ENCODE assay signal across 13 cellular contexts in genomic region chr15:80179025-80179759, GRCh38. TPM values are rescaled to one million over a fixed set of nuclear protein-coding genes. Genes with fewer than 3 reads are reported as not detected.
A peak's percentile ranks its signal among the peaks of the same experiment; 100 is the strongest.
DNase-seq lines count a peak whose midpoint lies in the region; ATAC-seq, FAIRE-seq and TF ChIP-seq lines count a peak whose summit lies in the region.
"Had no signal": no experiment of that assay in that cellular context is flagged by ENCODE, and none has a peak within 500 bp of the region (broad histone marks: within the 10 kb centered on the region; RNA-seq: fewer than 3 reads in every experiment).

No MANE protein-coding gene starts in this region.

- no peaks in the 10 kb centered on the region for H3K9me2 ChIP-seq in OCI-LY7 (ENCODE audit: insufficient read depth, low read length)

- H3K27ac Mint-ChIP-seq in MCF 10A (ENCODE audit: low read depth, unreplicated experiment) (peak overlapping the region; percentile 91), astrocyte (ENCODE audit: unreplicated experiment) (peak overlapping the region; percentile 63)
- H3K27ac Mint-ChIP-seq: activated naive CD8-positive, alpha-beta T cell treated with anti-CD3 and anti-CD28 coated beads, Interleukin-2, amount 10 ng/mL, durations not matched to agents 7 days and 5 days; IgD-negative memory B cell had no signal

- no peak for TF ChIP-seq POLR2A in breast epithelium (IDR thresholded peaks at IDR 0.05)

- POLR2A ChIA-PET in MCF 10A (lab: Yijun Ruan, JAX) (interaction anchor here (1.7 to 1.9 kb wide), 2 partner anchors 25 to 119 kb away, joined by 6 to 7 read pairs; no protein-coding TSS in a partner anchor), OCI-LY7 (lab: Charles Lee) (no interaction called here)

- H3K4me3 Mint-ChIP-seq in MCF 10A (ENCODE audit: unreplicated experiment) (peak overlapping the region; percentile 20), astrocyte (ENCODE audit: unreplicated experiment) (no peak overlapping the region)
- H3K4me3 Mint-ChIP-seq: activated naive CD8-positive, alpha-beta T cell treated with anti-CD3 and anti-CD28 coated beads, Interleukin-2, amount 10 ng/mL, durations not matched to agents 7 days and 5 days; CD14-positive monocyte; IgD-negative memory B cell had no signal

- H3K4me1 ChIP-seq in breast epithelium, result peaks cover 0 to 8% of the 10 kb centered on the region in 2 donors
- peaks cover 22% of the 10 kb centered on the region for H3K4me1 ChIP-seq in astrocyte (ENCODE audit: insufficient read depth, low read length)
- H3K4me1 ChIP-seq in OCI-LY7 (ENCODE audit: insufficient read depth, low read length, poor library complexity, severe bottlenecking), result no peaks in the 10 kb centered on the region
- H3K4me1 ChIP-seq: parathyroid adenoma had no signal

- peak overlapping the region; percentile 20 for H3K9ac ChIP-seq in astrocyte (ENCODE audit: low read length)
- H3K9ac ChIP-seq: parathyroid adenoma had no signal

- no peak overlapping the region for H3K27ac ChIP-seq in breast epithelium
- H3K27ac ChIP-seq in astrocyte (ENCODE audit: low read depth, low read length), result peak overlapping the region; percentile 60
- H3K27ac ChIP-seq in OCI-LY7 (ENCODE audit: low read depth, low read length, poor library complexity, severe bottlenecking), result no peak overlapping the region
- H3K27ac ChIP-seq: parathyroid adenoma had no signal

- peak; percentile 86 for DNase-seq in MCF 10A (ENCODE audit: unreplicated experiment)
- DNase-seq in breast epithelium (ENCODE audit: low spot score in 2 of 2), result no peak
- DNase-seq in astrocyte (ENCODE audit: low read depth), result peak; percentile 93
- no peak for DNase-seq in OCI-LY7 (ENCODE audit: low spot score)
- no peak for DNase-seq in NCI-H510A treated with DMSO at 0.1 percent for 48 hours (lab: John Stamatoyannopoulos, UW)
- DNase-seq: activated naive CD8-positive, alpha-beta T cell treated with anti-CD3 and anti-CD28 coated beads, Interleukin-2, amount 10 ng/mL, durations not matched to agents 7 days and 5 days; NCI-H524 treated with DMSO at 0.1 percent for 48 hours had no signal

- no peak overlapping the region for H3K4me3 ChIP-seq in breast epithelium
- no peak overlapping the region for H3K4me3 ChIP-seq in astrocyte (ENCODE audit: insufficient read depth, low read depth, low read length)
- H3K4me3 ChIP-seq in OCI-LY7 (ENCODE audit: low read depth, low read length, poor library complexity, severe bottlenecking), result no peak overlapping the region

- H4K20me1 ChIP-seq in astrocyte (ENCODE audit: insufficient read depth, low read length) (no peaks in the 10 kb centered on the region), OCI-LY7 (ENCODE audit: insufficient read depth, low read length) (no peaks in the 10 kb centered on the region)

- intact Hi-C loops in MCF 10A (cut with micrococcal nuclease), result loop anchor here (10.0 kb wide), 1 partner anchor 136 kb away; no protein-coding TSS in a partner anchor
- intact Hi-C loops in breast epithelium (cut with DNase I; ENCODE audit: low total_unique reads), result no loop called here
- intact Hi-C loops in OCI-LY7 (cut with micrococcal nuclease; ENCODE audit: unreplicated experiment), result no loop called here

- FAIRE-seq in astrocyte (lab: Jason Lieb, UNC), result peak; percentile 99
- peak; percentile 91 for FAIRE-seq in islet of Langerhans (lab: Jason Lieb, UNC)

- CTCF ChIA-PET in MCF 10A (lab: Yijun Ruan, JAX) (interaction anchor here (1.1 to 1.3 kb wide), 2 partner anchors 119 to 798 kb away, joined by 3 read pairs; no protein-coding TSS in a partner anchor), OCI-LY7 (lab: Charles Lee; ENCODE audit: unreplicated experiment) (no interaction called here)

- H3K27me3 Mint-ChIP-seq in MCF 10A (ENCODE audit: insufficient read depth, unreplicated experiment) (no peaks in the 10 kb centered on the region), astrocyte (ENCODE audit: low read depth, unreplicated experiment) (no peaks in the 10 kb centered on the region)
- H3K27me3 Mint-ChIP-seq: activated naive CD8-positive, alpha-beta T cell treated with anti-CD3 and anti-CD28 coated beads, Interleukin-2, amount 10 ng/mL, durations not matched to agents 7 days and 5 days; IgD-negative memory B cell had no signal

- BruUV-seq in MCF 10A (replicated peaks; lab: Mats Ljungman, UMichigan), result no TSS peak
- BruUV-seq in OCI-LY7 (replicated peaks; lab: Mats Ljungman, UMichigan), result no TSS peak

- H3K9me3 Mint-ChIP-seq in MCF 10A (ENCODE audit: unreplicated experiment) (no peaks in the 10 kb centered on the region), astrocyte (ENCODE audit: unreplicated experiment) (peaks cover 5% of the 10 kb centered on the region)
- H3K9me3 Mint-ChIP-seq: activated naive CD8-positive, alpha-beta T cell treated with anti-CD3 and anti-CD28 coated beads, Interleukin-2, amount 10 ng/mL, durations not matched to agents 7 days and 5 days; CD14-positive monocyte; IgD-negative memory B cell had no signal

- TF ChIP-seq CTCF in MCF 10A (IDR thresholded peaks at IDR 0.05; ENCODE audit: unreplicated experiment) (no peak), breast epithelium (IDR thresholded peaks at IDR 0.05) (no peak), astrocyte (IDR thresholded peaks at IDR 0.05; ENCODE audit: insufficient read depth, low read depth, low read length) (no peak), OCI-LY7 (conservative IDR thresholded peaks at IDR 0.05; ENCODE audit: low read length) (no peak)

- H2AFZ ChIP-seq in astrocyte (ENCODE audit: low read depth, low read length) (peak overlapping the region; percentile 16), OCI-LY7 (ENCODE audit: low read length) (no peak overlapping the region)
- H2AFZ ChIP-seq: parathyroid adenoma had no signal

- H3K9me3 ChIP-seq in breast epithelium, result no peaks in the 10 kb centered on the region
- H3K9me3 ChIP-seq in astrocyte (ENCODE audit: insufficient read depth, low read depth, low read length), result no peaks in the 10 kb centered on the region
- H3K9me3 ChIP-seq in OCI-LY7 (ENCODE audit: low read length), result no peaks in the 10 kb centered on the region

- peaks cover 19% of the 10 kb centered on the region for H3K36me3 Mint-ChIP-seq in MCF 10A (ENCODE audit: insufficient read depth, unreplicated experiment)
- H3K36me3 Mint-ChIP-seq in astrocyte (ENCODE audit: low read depth, unreplicated experiment), result peaks cover 48% of the 10 kb centered on the region

- H3K4me2 ChIP-seq in astrocyte (ENCODE audit: low read length), result peak overlapping the region; percentile 70
- no peak overlapping the region for H3K4me2 ChIP-seq in OCI-LY7 (ENCODE audit: low read length)

- H3K27me3 ChIP-seq in breast epithelium (no peaks in the 10 kb centered on the region), astrocyte (ENCODE audit: insufficient read depth, low read length) (no peaks in the 10 kb centered on the region)

- peaks cover 39% of the 10 kb centered on the region for H3K4me1 Mint-ChIP-seq in MCF 10A (ENCODE audit: insufficient read depth, unreplicated experiment)
- peaks cover 9% of the 10 kb centered on the region for H3K4me1 Mint-ChIP-seq in astrocyte (ENCODE audit: low read depth, unreplicated experiment)
- H3K4me1 Mint-ChIP-seq: activated naive CD8-positive, alpha-beta T cell treated with anti-CD3 and anti-CD28 coated beads, Interleukin-2, amount 10 ng/mL, durations not matched to agents 7 days and 5 days; IgD-negative memory B cell had no signal

- H3K79me2 ChIP-seq in astrocyte (ENCODE audit: insufficient read depth, low read length), result no peaks in the 10 kb centered on the region
- no peaks in the 10 kb centered on the region for H3K79me2 ChIP-seq in OCI-LY7 (ENCODE audit: insufficient read depth, low read depth, low read length)
- H3K79me2 ChIP-seq: parathyroid adenoma had no signal

- ATAC-seq in GM19467 (IDR thresholded peaks at IDR 0.05; ENCODE audit: unreplicated experiment), result no peak
- no peak for ATAC-seq in GM18861 (IDR thresholded peaks at IDR 0.05; ENCODE audit: unreplicated experiment)

- H3K36me3 ChIP-seq in breast epithelium, result no peaks in the 10 kb centered on the region
- H3K36me3 ChIP-seq in astrocyte (ENCODE audit: insufficient read depth, low read length), result peaks cover 3% of the 10 kb centered on the region
- no peaks in the 10 kb centered on the region for H3K36me3 ChIP-seq in OCI-LY7 (ENCODE audit: insufficient read depth, low read length)

RNA-seq across cellular contexts. Expression of gene FAH, which starts 26.4 kb away (rescaled TPM):
- total RNA-seq in MCF 10A (2022) (25.3 and 32.8 TPM in 2 replicates), breast epithelium (100 to 1,000 TPM in 1 of 3 donors, 10 to 100 TPM in 2; 48.8 to 164 (median 50.9) TPM), astrocyte (21.9 and 24.9 TPM in 2 replicates), OCI-LY7 (2022) (15.3 and 18.4 TPM in 2 replicates)
- total RNA-seq in OCI-LY7 (2014; rRNA removed; shearing (Covaris generic)), result 9.4 and 11.9 TPM in 2 replicates

Comparison
In these comparisons a context has a peak if more than half of its experiments do, and no peak if none do; other contexts are left out.
1. DNase-seq: peak in MCF 10A (single experiment) and astrocyte (single experiment); none in breast epithelium (0 of 2), OCI-LY7 (single experiment) and NCI-H510A treated with DMSO at 0.1 percent for 48 hours (single experiment).